ENCODE assay signal across 26 cellular contexts in genomic region chr16:83762141-83763024, GRCh38. TPM values are rescaled to one million over a fixed set of nuclear protein-coding genes. Genes with fewer than 3 reads are reported as not detected.
DNase-seq lines count a peak whose midpoint lies in the region; ATAC-seq and TF ChIP-seq lines count a peak whose summit lies in the region.
"Had no signal": no experiment of that assay in that cellular context is flagged by ENCODE, and none has a peak within 500 bp of the region (broad histone marks: within the 10 kb centered on the region; RNA-seq: fewer than 3 reads in every experiment).

No MANE protein-coding gene starts in this region.

- no peak for TF ChIP-seq CTCF in dorsolateral prefrontal cortex (IDR thresholded peaks at IDR 0.05 in 54 of 56, conservative IDR thresholded peaks at IDR 0.05 in 2 of 56; ENCODE audit: low read depth in 1 of 56, partially characterized antibody in 56 of 56)

- DNase-seq in DMS79 treated with DMSO at 0.1 percent for 48 hours (lab: John Stamatoyannopoulos, UW) (peak; percentile 1), DMS79 (lab: John Stamatoyannopoulos, UW) (no peak), NCI-H69 (lab: John Stamatoyannopoulos, UW) (peak; percentile 71), dorsolateral prefrontal cortex (no peak), retina (peak; percentile 54), germinal center (ENCODE audit: low spot score) (no peak), putamen (ENCODE audit: low spot score) (no peak)
- DNase-seq: 8988T; activated CD4-positive, alpha-beta T cell treated with anti-CD3 and anti-CD28 coated beads, Interleukin-2, amount 50 U/mL, for 48 hours; activated CD4-positive, CD25-positive, alpha-beta regulatory T cell treated with anti-CD3 and anti-CD28 coated beads, Interleukin-2, amount 50 U/mL, for 72 hours; activated CD8-positive, alpha-beta memory T cell treated with anti-CD3 and anti-CD28 coated beads, Interleukin-2, amount 50 U/mL, for 4 hours; activated naive CD4-positive, alpha-beta T cell; activated naive CD8-positive, alpha-beta T cell treated with anti-CD3 and anti-CD28 coated beads, Interleukin-2, amount 50 U/mL, for 24 hours; EL; KG1; left cardiac atrium; MG63; NCI-H1436 treated with DMSO at 0.1 percent for 48 hours; NCI-H524; SHP77; stimulated activated naive CD4-positive, alpha-beta T cell treated with Interleukin-2 at 50 U/mL for 16 hours had no signal

- no peak for ATAC-seq in GM18907 (IDR thresholded peaks at IDR 0.05; ENCODE audit: unreplicated experiment)
- ATAC-seq: activated naive CD8-positive, alpha-beta T cell treated with anti-CD3 and anti-CD28 coated beads, Interleukin-2, amount 50 U/mL, for 24 hours; GM12878; left cardiac atrium; Panc1 had no signal

- no peaks in the 10 kb centered on the region for H3K27me3 ChIP-seq in dorsolateral prefrontal cortex
- H3K27me3 ChIP-seq: MG63 had no signal

- intact Hi-C loops in dorsolateral prefrontal cortex (cut with DNase I), result no loop called here

- H3K27ac ChIP-seq in dorsolateral prefrontal cortex, result peak overlapping the region in 52 of 59 donors; percentile 8 to 89 (median 71)
- H3K27ac ChIP-seq: thoracic aorta had no signal

- peak overlapping the region in 21 of 59 donors; percentile 2 to 46 (median 15) for H3K4me3 ChIP-seq in dorsolateral prefrontal cortex
- H3K4me3 ChIP-seq: GM12878, HAP-1, MG63, thoracic aorta had no signal

RNA-seq across cellular contexts. Expression of gene HSBP1, which starts 45.4 kb away (rescaled TPM):
- total RNA-seq in dorsolateral prefrontal cortex, result 100 to 1,000 TPM in 55 of 120 experiments, 10 to 100 TPM in 65; 60.5 to 133 (median 98.8) TPM

Comparison
In these comparisons a context has a peak if more than half of its experiments do, and no peak if none do; other contexts are left out.
1. DNase-seq: peak in DMS79 treated with DMSO at 0.1 percent for 48 hours (single experiment), NCI-H69 (single experiment) and retina (single experiment); none in DMS79 (single experiment), dorsolateral prefrontal cortex (0 of 10), germinal center (single experiment) and putamen (single experiment).